21 cellular contexts compared by ENCODE assay signal in genomic region chr13:78700121-78700910, GRCh38. TPM values are rescaled to one million over a fixed set of nuclear protein-coding genes. Genes with fewer than 3 reads are reported as not detected.
DNase-seq lines count a peak whose midpoint lies in the region; TF ChIP-seq lines count a peak whose summit lies in the region.
"Had no signal": no experiment of that assay in that cellular context is flagged by ENCODE, and none has a peak within 500 bp of the region (broad histone marks: within the 10 kb centered on the region; RNA-seq: fewer than 3 reads in every experiment).

No MANE protein-coding gene starts in this region.

- no peak overlapping the region for H3K4me2 ChIP-seq in SK-N-SH

- 9% methylated on average over 3 of the region's 3 CpGs for WGBS in SK-N-SH (ENCODE audit: low lambda C conversion rate)

- no peaks in the 10 kb centered on the region for H3K9me2 ChIP-seq in SK-N-SH

- peak; percentile 5 for DNase-seq in AG10803 (ENCODE audit: low read depth)
- DNase-seq in HFFc6: peak; percentile 3
- peak; percentile 19 for DNase-seq in SK-N-SH
- peak; percentile 16 for DNase-seq in epithelial cell of prostate (ENCODE audit: low read depth, low spot score)
- DNase-seq in Peyer's patch: no peak
- no peak for DNase-seq in OCI-M1 (lab: John Stamatoyannopoulos, UW)
- DNase-seq in RWPE1 (ENCODE audit: low spot score): no peak
- DNase-seq in activated CD4-positive, alpha-beta T cell treated with anti-CD3 and anti-CD28 coated beads for 4 hours: no peak
- DNase-seq: activated CD4-positive, alpha-beta T cell treated with anti-CD3 and anti-CD28 coated beads for 1 hour; endodermal cell; heart right ventricle; left ventricle myocardium superior; NCI-H1436 treated with DMSO at 0.1 percent for 48 hours; NCI-H510A; small intestine; stimulated activated naive CD4-positive, alpha-beta T cell treated with Interleukin-2 at 50 U/mL for 16 hours; transverse colon had no signal

- H4K20me1 ChIP-seq in SK-N-SH (ENCODE audit: insufficient read depth): no peaks in the 10 kb centered on the region

- TF ChIP-seq EP300 in SK-N-SH (IDR thresholded peaks at IDR 0.05; ENCODE audit: borderline replicate concordance in 1 of 2, low read depth in 1 of 2, low read length in 1 of 2): no peak

- peaks cover 3% of the 10 kb centered on the region for H3F3A ChIP-seq in SK-N-SH (replicated peaks; ENCODE audit: insufficient read depth)

- TF ChIP-seq RAD21 in SK-N-SH (IDR thresholded peaks at IDR 0.05; ENCODE audit: low read length): no peak

- CTCF ChIA-PET in SK-N-SH (lab: Yijun Ruan, JAX): interaction anchor here (1.6 kb wide), 1 partner anchor 11 kb away, joined by 4 read pairs; no protein-coding TSS in a partner anchor
- CTCF ChIA-PET in RWPE1 (lab: Yijun Ruan, JAX): no interaction called here

- peaks cover 4 to 5% of the 10 kb centered on the region in 2 experiments; a peak in 3 of 4 replicates for H3K4me1 ChIP-seq in SK-N-SH (ENCODE audit: control insufficient read depth in 1 of 2, insufficient read depth in 2 of 2, low read depth in 1 of 2, low read length in 1 of 2)
- H3K4me1 ChIP-seq in Peyer's patch: no peaks in the 10 kb centered on the region
- H3K4me1 ChIP-seq: ascending aorta, HAP-1, prostate gland, transverse colon had no signal

- H3K9me3 Mint-ChIP-seq in HFFc6: no peaks in the 10 kb centered on the region

- H3K4me1 Mint-ChIP-seq in HFFc6 (ENCODE audit: low read depth): no peaks in the 10 kb centered on the region
- H3K4me1 Mint-ChIP-seq: activated naive CD4-positive, alpha-beta T cell treated with anti-CD3 and anti-CD28 coated beads, Interleukin-2, amount 50 U/mL, for 24 hours; endodermal cell had no signal

- no peak overlapping the region for H3K4me3 Mint-ChIP-seq in HFFc6
- H3K4me3 Mint-ChIP-seq: activated naive CD4-positive, alpha-beta T cell treated with anti-CD3 and anti-CD28 coated beads, Interleukin-2, amount 50 U/mL, for 24 hours; endodermal cell had no signal

- TF ChIP-seq POLR2A in Peyer's patch (IDR thresholded peaks at IDR 0.05): no peak

- no peak overlapping the region for H3K27ac ChIP-seq in SK-N-SH (ENCODE audit: low read depth in 2 of 2, low read length in 1 of 2)
- H3K27ac ChIP-seq in epithelial cell of prostate: no peak overlapping the region
- no peak overlapping the region for H3K27ac ChIP-seq in Peyer's patch
- H3K27ac ChIP-seq in RWPE1: no peak overlapping the region
- H3K27ac ChIP-seq: ascending aorta, heart right ventricle, prostate gland, transverse colon had no signal

- TF ChIP-seq CTCF in AG10803 (conservative IDR thresholded peaks at IDR 0.05; ENCODE audit: low read length) (no peak), HFFc6 (IDR thresholded peaks at IDR 0.05) (no peak), SK-N-SH (IDR thresholded peaks at IDR 0.05) (no peak), Peyer's patch (IDR thresholded peaks at IDR 0.05) (no peak), RWPE1 (conservative IDR thresholded peaks at IDR 0.05; ENCODE audit: low read depth) (no peak)

- no peaks in the 10 kb centered on the region for H3K36me3 Mint-ChIP-seq in HFFc6 (ENCODE audit: low read depth)
- H3K36me3 Mint-ChIP-seq: activated naive CD4-positive, alpha-beta T cell treated with anti-CD3 and anti-CD28 coated beads, Interleukin-2, amount 50 U/mL, for 24 hours had no signal

- H3K79me2 ChIP-seq in SK-N-SH (ENCODE audit: insufficient read depth): no peaks in the 10 kb centered on the region

- no peak overlapping the region for H2AFZ ChIP-seq in SK-N-SH (ENCODE audit: low read depth)

- H3K9ac ChIP-seq in SK-N-SH: no peak overlapping the region

- POLR2A ChIA-PET in SK-N-SH (lab: Yijun Ruan, JAX): no interaction called here
- POLR2A ChIA-PET in RWPE1 (lab: Yijun Ruan, JAX; ENCODE audit: low non-redundant PET): no interaction called here

- H3K9me3 ChIP-seq in SK-N-SH (no peaks in the 10 kb centered on the region), Peyer's patch (no peaks in the 10 kb centered on the region)
- H3K9me3 ChIP-seq: ascending aorta, HAP-1, prostate gland, transverse colon had no signal

- no peaks in the 10 kb centered on the region; the same call in 1 of the 2 replicates for H3K27me3 ChIP-seq in SK-N-SH (ENCODE audit: insufficient read depth)
- no peaks in the 10 kb centered on the region for H3K27me3 ChIP-seq in Peyer's patch
- H3K27me3 ChIP-seq: ascending aorta, transverse colon had no signal

- H3K4me3 ChIP-seq in AG10803 (ENCODE audit: low read length) (no peak overlapping the region), SK-N-SH (ENCODE audit: low read depth in 2 of 2, low read length in 1 of 2) (no peak overlapping the region), Peyer's patch (no peak overlapping the region)
- H3K4me3 ChIP-seq: ascending aorta, HAP-1, heart right ventricle, prostate gland, transverse colon had no signal

- peaks cover 1% of the 10 kb centered on the region; the same call in 1 of the 2 replicates for H3K27me3 Mint-ChIP-seq in HFFc6 (ENCODE audit: insufficient read depth)

- H3K27ac Mint-ChIP-seq in HFFc6: no peak overlapping the region
- H3K27ac Mint-ChIP-seq: activated naive CD4-positive, alpha-beta T cell treated with anti-CD3 and anti-CD28 coated beads, Interleukin-2, amount 50 U/mL, for 24 hours; endodermal cell had no signal

- H3K36me3 ChIP-seq in SK-N-SH (replicated peaks in 1 of 2; ENCODE audit: control insufficient read depth in 1 of 2, insufficient read depth in 2 of 2, low read length in 1 of 2): no peaks in the 10 kb centered on the region
- H3K36me3 ChIP-seq in Peyer's patch: no peaks in the 10 kb centered on the region
- H3K36me3 ChIP-seq: ascending aorta, HAP-1, heart right ventricle, prostate gland, transverse colon had no signal

TF ChIP-seq in SK-N-SH, 30 proteins besides CTCF, POLR2A, EP300 and RAD21:
- TF ChIP-seq NFIC (IDR thresholded peaks at IDR 0.05; ENCODE audit: borderline replicate concordance) (no peak), GATA2 (CRISPR knock-in tag; IDR thresholded peaks at IDR 0.05) (peak; percentile 52)

RNA-seq across cellular contexts. Expression of gene OBI1, which starts 41.4 kb away (rescaled TPM):
- 10 to 100 TPM in 4 of 6 experiments, 1 to 10 TPM in 2; 7.4 to 10.6 (median 10.3) TPM for total RNA-seq in HFFc6 (2021; fragmentation: NEBNext Ultra II Directional; extraction: Animal tissue kit (Norgen Biotek cat#: 25700))
- polyA plus RNA-seq in SK-N-SH (2012; rRNA removed): 1.8 and 2.6 TPM in 2 replicates
- 3.1 and 3.5 TPM in 2 replicates for polyA plus RNA-seq in SK-N-SH (2012; cell fraction: cytosol; rRNA removed)
- 1.3 and 2.4 TPM in 2 replicates for polyA plus RNA-seq in SK-N-SH (2012; cell fraction: nucleus; rRNA removed)
- total RNA-seq in Peyer's patch: 10 to 100 TPM in 1 of 4 donors, 1 to 10 TPM in 3; 4.4 to 13.2 (median 7.9) TPM

Comparison
In these comparisons a context has a peak if more than half of its experiments do, and no peak if none do; other contexts are left out.
1. DNase-seq: peak in AG10803 (single experiment), HFFc6 (single experiment), SK-N-SH (single experiment) and epithelial cell of prostate (single experiment); none in Peyer's patch (0 of 3), OCI-M1 (single experiment), RWPE1 (single experiment) and activated CD4-positive, alpha-beta T cell treated with anti-CD3 and anti-CD28 coated beads for 4 hours (0 of 2).